ENCODE assay signal across 17 cellular contexts in genomic region chr15:63908986-63909385, GRCh38.
DNase-seq lines count a peak whose midpoint lies in the region; FAIRE-seq and TF ChIP-seq lines count a peak whose summit lies in the region.
"Had no signal": no experiment of that assay in that cellular context is flagged by ENCODE, and none has a peak within 500 bp of the region (broad histone marks: within the 10 kb centered on the region; RNA-seq: fewer than 3 reads in every experiment).

No MANE protein-coding gene starts in this region.

- peaks cover 26% of the 10 kb centered on the region for H3K4me1 ChIP-seq in mammary epithelial cell (ENCODE audit: insufficient read depth, low read length)
- H3K4me1 ChIP-seq in SJCRH30: peaks cover 19% of the 10 kb centered on the region; the same call in 1 of the 2 replicates
- peaks cover 0 to 9% of the 10 kb centered on the region in 2 donors for H3K4me1 ChIP-seq in small intestine (ENCODE audit: control insufficient read depth in 2 of 2, insufficient read depth in 1 of 2, low read depth in 1 of 2, low read length in 1 of 2)

- H3K9ac ChIP-seq in mammary epithelial cell (ENCODE audit: insufficient read depth, low read length): no peak overlapping the region

- H3K9me3 Mint-ChIP-seq in neural crest cell: no peaks in the 10 kb centered on the region
- H3K9me3 Mint-ChIP-seq: activated CD8-positive, alpha-beta T cell treated with anti-CD3 and anti-CD28 coated beads for 36 hours; activated T-helper 17 cell treated with anti-CD3 and anti-CD28 coated beads, Interleukin-2, amount 50 U/mL, for 72 hours; stimulated activated naive CD8-positive, alpha-beta T cell treated with anti-CD3 and anti-CD28 coated beads, Interleukin-15, Interleukin-2, amounts not matched to agents 100 ng/mL and 50 ng/mL, for 24 hours had no signal

- no TSS peak for BruUV-seq in mammary epithelial cell (replicated peaks; lab: Mats Ljungman, UMichigan)

- H3K36me3 ChIP-seq in mammary epithelial cell (ENCODE audit: insufficient read depth, low read length): no peaks in the 10 kb centered on the region
- no peaks in the 10 kb centered on the region for H3K36me3 ChIP-seq in SJCRH30
- peaks cover 0 to 7% of the 10 kb centered on the region in 2 donors for H3K36me3 ChIP-seq in small intestine (ENCODE audit: control insufficient read depth in 2 of 2, insufficient read depth in 2 of 2, low read length in 2 of 2)
- H3K36me3 ChIP-seq: ascending aorta had no signal

- no peak for TF ChIP-seq CTCF in mammary epithelial cell (conservative IDR thresholded peaks at IDR 0.05 in 1 of 2, IDR thresholded peaks at IDR 0.05 in 1 of 2; ENCODE audit: extremely low read depth in 1 of 2, insufficient read depth in 1 of 2, low read depth in 1 of 2, low read length in 2 of 2)
- TF ChIP-seq CTCF in neural crest cell (conservative IDR thresholded peaks at IDR 0.05): no peak

- H3K4me3 Mint-ChIP-seq in neural crest cell: no peak overlapping the region
- H3K4me3 Mint-ChIP-seq: activated CD8-positive, alpha-beta T cell treated with anti-CD3 and anti-CD28 coated beads for 36 hours; activated T-helper 17 cell treated with anti-CD3 and anti-CD28 coated beads, Interleukin-2, amount 50 U/mL, for 72 hours; stimulated activated naive CD8-positive, alpha-beta T cell treated with anti-CD3 and anti-CD28 coated beads, Interleukin-15, Interleukin-2, amounts not matched to agents 100 ng/mL and 50 ng/mL, for 24 hours had no signal

- no peaks in the 10 kb centered on the region for H3K9me3 ChIP-seq in mammary epithelial cell (replicated peaks; ENCODE audit: insufficient read depth, low read length)
- no peaks in the 10 kb centered on the region for H3K9me3 ChIP-seq in SJCRH30 (replicated peaks)
- H3K9me3 ChIP-seq in small intestine (ENCODE audit: control insufficient read depth, low read depth): no peaks in the 10 kb centered on the region
- H3K9me3 ChIP-seq: ascending aorta, neutrophil had no signal

- H3K27me3 ChIP-seq in mammary epithelial cell (ENCODE audit: insufficient read depth, low read length) (no peaks in the 10 kb centered on the region), SJCRH30 (no peaks in the 10 kb centered on the region), small intestine (ENCODE audit: control insufficient read depth in 2 of 2, insufficient read depth in 2 of 2, low read length in 2 of 2) (no peaks in the 10 kb centered on the region)
- H3K27me3 ChIP-seq: ascending aorta, neutrophil had no signal

- peak; percentile 35 for DNase-seq in AG20443 (ENCODE audit: low spot score)
- DNase-seq in KBM-7: peak; percentile 59
- peak; percentile 59 for DNase-seq in mammary epithelial cell
- DNase-seq in neural crest cell (ENCODE audit: low read depth, low spot score): no peak
- DNase-seq in SJCRH30: no peak
- no peak for DNase-seq in activated gamma-delta T cell treated with Interleukin-2 at 50 U/mL for 16 hours
- DNase-seq in hypothalamus (lab: John Stamatoyannopoulos, UW): no peak
- no peak for DNase-seq in small intestine
- DNase-seq: activated CD8-positive, alpha-beta T cell treated with anti-CD3 and anti-CD28 coated beads for 36 hours; AML-193; mesendoderm had no signal

- H2AFZ ChIP-seq in mammary epithelial cell (ENCODE audit: low read depth, low read length): peak overlapping the region; percentile 78

- in situ Hi-C loops in KBM-7 (cut with MboI; ENCODE audit: low pct_unique_long_range_greater_than_20kb, low sequenced_read_pairs): no loop called here
- in situ Hi-C loops in mammary epithelial cell (cut with MboI; ENCODE audit: low sequenced_read_pairs in 2 of 2): no loop called here

- FAIRE-seq in small intestine (lab: Jason Lieb, UNC): no peak
- FAIRE-seq: frontal cortex had no signal

- peaks cover 12% of the 10 kb centered on the region for H3K4me1 Mint-ChIP-seq in neural crest cell

- dilution Hi-C loops in mammary epithelial cell (cut with HindIII; ENCODE audit: low sequenced_read_pairs): no loop called here

- H3K4me3 ChIP-seq in mammary epithelial cell (replicated peaks in 1 of 3; ENCODE audit: insufficient read depth in 1 of 3, low read depth in 2 of 3, low read length in 3 of 3) (no peak overlapping the region), SJCRH30 (no peak overlapping the region), small intestine (ENCODE audit: low read depth in 1 of 2, low read length in 2 of 2) (no peak overlapping the region)
- H3K4me3 ChIP-seq: ascending aorta, skin epidermis had no signal

- H3K27ac ChIP-seq in mammary epithelial cell (ENCODE audit: insufficient read depth, low read depth, low read length) (no peak overlapping the region), SJCRH30 (no peak overlapping the region), small intestine (ENCODE audit: low read depth in 1 of 2, low read length in 1 of 2) (no peak overlapping the region)
- H3K27ac ChIP-seq: neutrophil had no signal

- H3K27ac Mint-ChIP-seq in neural crest cell (ENCODE audit: unreplicated experiment): peak overlapping the region; percentile 50
- H3K27ac Mint-ChIP-seq: activated CD8-positive, alpha-beta T cell treated with anti-CD3 and anti-CD28 coated beads for 36 hours; activated T-helper 17 cell treated with anti-CD3 and anti-CD28 coated beads, Interleukin-2, amount 50 U/mL, for 72 hours; stimulated activated naive CD8-positive, alpha-beta T cell treated with anti-CD3 and anti-CD28 coated beads, Interleukin-15, Interleukin-2, amounts not matched to agents 100 ng/mL and 50 ng/mL, for 24 hours had no signal

- H3K27me3 Mint-ChIP-seq in neural crest cell (ENCODE audit: low read depth): no peaks in the 10 kb centered on the region
- H3K27me3 Mint-ChIP-seq: activated CD8-positive, alpha-beta T cell treated with anti-CD3 and anti-CD28 coated beads for 36 hours; activated T-helper 17 cell treated with anti-CD3 and anti-CD28 coated beads, Interleukin-2, amount 50 U/mL, for 72 hours; stimulated activated naive CD8-positive, alpha-beta T cell treated with anti-CD3 and anti-CD28 coated beads, Interleukin-15, Interleukin-2, amounts not matched to agents 100 ng/mL and 50 ng/mL, for 24 hours had no signal

- no peaks in the 10 kb centered on the region for H4K20me1 ChIP-seq in mammary epithelial cell (ENCODE audit: insufficient read depth, low read length)

- peak overlapping the region; percentile 28 for H3K4me2 ChIP-seq in mammary epithelial cell (ENCODE audit: insufficient read depth, low read depth, low read length)

- WGBS in mammary epithelial cell (ENCODE audit: low coverage, missing lambda C conversion rate): 29% methylated on average over 2 of the region's 2 CpGs
- 62 to 88% (median 79%) methylated on average over 2 of the region's 2 CpGs for WGBS in small intestine, 3 donors

- CTCF ChIA-PET in mammary epithelial cell (lab: Charles Lee; ENCODE audit: low non-redundant PET): interaction anchor here (0.7 kb wide), 1 partner anchor 117 kb away, joined by 16 read pairs; no protein-coding TSS in a partner anchor

- H3K36me3 Mint-ChIP-seq in neural crest cell (ENCODE audit: low read depth): no peaks in the 10 kb centered on the region

- intact Hi-C loops in mammary epithelial cell (cut with micrococcal nuclease): no loop called here

- H3K79me2 ChIP-seq in mammary epithelial cell (ENCODE audit: insufficient read depth, low read length): no peaks in the 10 kb centered on the region

Comparison
In these comparisons a context has a peak if more than half of its experiments do, and no peak if none do; other contexts are left out.
1. DNase-seq: peak in AG20443 (single experiment), KBM-7 (single experiment) and mammary epithelial cell (single experiment); none in neural crest cell (single experiment), SJCRH30 (0 of 2), activated gamma-delta T cell treated with Interleukin-2 at 50 U/mL for 16 hours (single experiment), hypothalamus (0 of 51) and small intestine (single experiment).